ENCODE assay signal across 1 cellular context in the genomic region with DNA sequence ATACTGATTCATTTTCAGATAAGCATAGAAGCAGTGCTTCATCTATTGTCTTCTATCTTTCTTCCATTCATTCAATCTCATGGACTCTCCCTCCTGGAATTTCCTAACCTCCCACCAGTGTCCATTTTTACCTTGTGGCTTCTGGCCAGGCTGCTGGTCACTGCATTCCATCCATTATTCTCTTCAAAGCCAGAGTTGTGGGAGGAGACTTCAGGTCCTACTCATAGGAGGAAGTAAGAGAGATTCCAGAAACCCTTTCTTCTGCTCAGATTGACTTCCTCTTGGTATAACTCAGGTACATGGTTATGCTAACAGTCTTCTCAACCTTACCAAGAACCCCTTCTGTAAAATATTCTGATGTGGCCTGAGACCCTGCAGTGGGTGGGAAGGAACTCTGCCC.
TF ChIP-seq lines count a peak whose summit lies in the region.

No MANE protein-coding gene starts in this region.

TF ChIP-seq in SK-N-SH, 30 proteins besides CTCF, POLR2A, EP300 and RAD21 (continued from another document):
- TF ChIP-seq REST (IDR thresholded peaks at IDR 0.05; ENCODE audit: low read depth, low read length), result no peak
